ENCODE assay signal across 9 cellular contexts in the genomic region with DNA sequence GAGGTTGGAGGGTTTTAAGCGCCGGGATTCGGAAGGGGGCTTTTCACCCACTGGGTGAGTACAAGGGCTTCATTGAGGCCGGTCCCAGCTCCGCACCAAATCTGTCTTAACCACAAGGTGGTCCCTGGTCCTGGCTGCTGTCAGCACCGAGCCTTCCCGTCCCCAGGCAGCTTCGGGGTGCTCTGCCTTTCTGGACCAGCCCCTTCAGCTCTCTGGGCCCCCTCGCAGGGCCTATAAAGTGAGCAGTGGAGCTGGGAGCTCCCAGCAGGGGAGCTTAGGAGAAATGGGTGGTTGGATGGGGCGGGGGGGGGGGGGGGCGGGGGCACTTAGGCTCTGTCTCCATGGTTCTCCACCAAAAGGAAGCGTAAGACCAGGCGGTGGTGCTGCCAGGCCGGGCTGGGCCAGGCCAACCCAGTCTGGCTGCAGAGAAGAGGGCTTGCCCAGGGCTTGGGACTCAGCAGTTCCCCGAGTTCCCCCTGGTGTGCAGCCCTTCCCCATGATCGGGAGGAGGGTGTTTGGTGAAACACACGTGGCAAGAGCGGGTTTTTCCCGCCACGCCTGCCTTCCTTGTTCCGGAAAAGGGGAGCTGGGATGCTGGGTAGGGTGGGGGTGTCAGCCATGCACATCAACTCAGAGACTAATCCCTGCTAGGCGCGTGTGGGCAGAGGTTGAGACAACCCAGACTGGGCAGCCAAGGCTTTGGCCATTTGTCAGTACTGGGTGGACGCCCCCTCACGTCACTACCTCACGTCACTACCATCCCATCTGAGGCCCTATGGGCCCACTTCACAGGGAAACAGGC. TPM values are rescaled to one million over a fixed set of nuclear protein-coding genes. Genes with fewer than 3 reads are reported as not detected.
DNase-seq lines count a peak whose midpoint lies in the region; ATAC-seq and TF ChIP-seq lines count a peak whose summit lies in the region.
"Had no signal": no experiment of that assay in that cellular context is flagged by ENCODE, and none has a peak within 500 bp of the region (broad histone marks: within the 10 kb centered on the region; RNA-seq: fewer than 3 reads in every experiment).

No MANE protein-coding gene starts in this region.

- H3K27me3 ChIP-seq in Panc1 (ENCODE audit: control insufficient read depth, insufficient read depth, low read length): no peaks in the 10 kb centered on the region
- H3K27me3 ChIP-seq in parathyroid adenoma (ENCODE audit: control insufficient read depth, insufficient read depth, low read length): no peaks in the 10 kb centered on the region

- H3K4me2 ChIP-seq in parathyroid adenoma (ENCODE audit: low read length): peak overlapping the region; percentile 68

- H3K9ac ChIP-seq in parathyroid adenoma: no peak overlapping the region

- POLR2A ChIA-PET in Panc1 (lab: Charles Lee): no interaction called here

- TF ChIP-seq CTCF in Panc1 (IDR thresholded peaks at IDR 0.05) (no peak), parathyroid adenoma (IDR thresholded peaks at IDR 0.05) (no peak)

- CTCF ChIA-PET in Panc1 (lab: Charles Lee): no interaction called here

- no TSS peak for BruUV-seq in Panc1 (replicated peaks; lab: Mats Ljungman, UMichigan)

- H3K4me3 ChIP-seq in Panc1 (ENCODE audit: low read depth in 2 of 2, low read length in 2 of 2) (peak overlapping the region in 1 of 2 experiments; percentile 33; a peak in 3 of 4 replicates), parathyroid adenoma (ENCODE audit: low read depth, low read length) (no peak overlapping the region)

- H3K4me1 ChIP-seq in Panc1 (ENCODE audit: control insufficient read depth, insufficient read depth, low read length) (no peaks in the 10 kb centered on the region), parathyroid adenoma (no peaks in the 10 kb centered on the region)

- H2AFZ ChIP-seq in parathyroid adenoma: no peak overlapping the region

- intact Hi-C loops in Panc1 (cut with micrococcal nuclease; ENCODE audit: unreplicated experiment): no loop called here

- in situ Hi-C loops in Panc1 (cut with HindIII; ENCODE audit: low pct_unique_long_range_greater_than_20kb, low sequenced_read_pairs): no loop called here

- H3K9me3 ChIP-seq in Panc1 (ENCODE audit: control insufficient read depth, insufficient read depth, low read depth, low read length): no peaks in the 10 kb centered on the region
- H3K9me3 ChIP-seq in parathyroid adenoma (ENCODE audit: control insufficient read depth, low read length): no peaks in the 10 kb centered on the region

- H3K36me3 ChIP-seq in Panc1 (ENCODE audit: control insufficient read depth, insufficient read depth, low read length): no peaks in the 10 kb centered on the region
- H3K36me3 ChIP-seq in parathyroid adenoma (ENCODE audit: control insufficient read depth, insufficient read depth, low read length): no peaks in the 10 kb centered on the region

- H3K27ac ChIP-seq in Panc1 (ENCODE audit: low read length) (peak overlapping the region; percentile 23; the same call in 1 of the 2 replicates), parathyroid adenoma (no peak overlapping the region)

- no peak for ATAC-seq in Panc1
- no peak for ATAC-seq in GM19328 (IDR thresholded peaks at IDR 0.05; ENCODE audit: unreplicated experiment)

- no peaks in the 10 kb centered on the region for H3K79me2 ChIP-seq in parathyroid adenoma

- peak; percentile 82 for DNase-seq in AG20443 (ENCODE audit: low spot score)
- DNase-seq in Panc1 (ENCODE audit: low read depth, low spot score): no peak
- DNase-seq in fibroblast of gingiva (ENCODE audit: low read depth): peak; percentile 79
- no peak for DNase-seq in C1 segment of cervical spinal cord (lab: John Stamatoyannopoulos, UW)
- no peak for DNase-seq in NCI-H345 (lab: John Stamatoyannopoulos, UW)
- no peak for DNase-seq in effector CD8-positive, alpha-beta T cell (lab: John Stamatoyannopoulos, UW)
- DNase-seq: NK-92 treated with Interleukin-12 subunit alpha and Interleukin-12 subunit beta, amount 100 ng/mL, for 24 hours had no signal

RNA-seq across cellular contexts. Expression of gene PRRX2, which starts 32.7 kb away (rescaled TPM):
- 6.3 TPM for total RNA-seq in Panc1 (2021; ENCODE audit: unreplicated experiment)
- 10.7 TPM for polyA plus RNA-seq in Panc1 (2012; ENCODE audit: insufficient read length)

RNA-seq across cellular contexts. Expression of gene PTGES, which starts 54.7 kb away (rescaled TPM):
- 1.1 TPM for total RNA-seq in Panc1 (2021; ENCODE audit: unreplicated experiment)
- 1.3 TPM for polyA plus RNA-seq in Panc1 (2012; ENCODE audit: insufficient read length)

RNA-seq across cellular contexts. Expression of gene ASB6, which starts 56.2 kb away (rescaled TPM):
- total RNA-seq in Panc1 (2021; ENCODE audit: unreplicated experiment): 14.3 TPM
- polyA plus RNA-seq in Panc1 (2012; ENCODE audit: insufficient read length): 14.2 TPM

Comparison
In these comparisons a context has a peak if more than half of its experiments do, and no peak if none do; other contexts are left out.
1. DNase-seq: peak in AG20443 (single experiment) and fibroblast of gingiva (single experiment); none in Panc1 (single experiment), C1 segment of cervical spinal cord (0 of 14), NCI-H345 (single experiment) and effector CD8-positive, alpha-beta T cell (single experiment).